Comparison of ENCODE assay signal across 10 cellular contexts in genomic region chr13:110911880-110912279, GRCh38. TPM values are rescaled to one million over a fixed set of nuclear protein-coding genes. Genes with fewer than 3 reads are reported as not detected.
DNase-seq lines count a peak whose midpoint lies in the region; ATAC-seq and TF ChIP-seq lines count a peak whose summit lies in the region.
"Had no signal": no experiment of that assay in that cellular context is flagged by ENCODE, and none has a peak within 500 bp of the region (broad histone marks: within the 10 kb centered on the region; RNA-seq: fewer than 3 reads in every experiment).

No MANE protein-coding gene starts in this region.

- DNase-seq in osteocyte (ENCODE audit: extremely low spot score, unreplicated experiment): no peak
- DNase-seq in sciatic nerve (ENCODE audit: low spot score): no peak
- DNase-seq in vagina (ENCODE audit: extremely low spot score in 2 of 2): no peak
- DNase-seq: activated CD4-positive, alpha-beta T cell treated with anti-CD3 and anti-CD28 coated beads for 4 hours had no signal

- no peak overlapping the region for H3K27ac ChIP-seq in OCI-LY1 (ENCODE audit: low read depth, low read length, poor library complexity, severe bottlenecking)
- no peak overlapping the region for H3K27ac ChIP-seq in vagina

- peaks cover 63% of the 10 kb centered on the region for H3K4me1 Mint-ChIP-seq in osteocyte (ENCODE audit: unreplicated experiment)

- peak overlapping the region; percentile 91 for H3K4me3 Mint-ChIP-seq in osteocyte (ENCODE audit: unreplicated experiment)

- H3K4me2 ChIP-seq in OCI-LY1 (ENCODE audit: low read length): peak overlapping the region; percentile 78

- H2AFZ ChIP-seq in OCI-LY1 (ENCODE audit: low read length): no peak overlapping the region

- H3K9me3 Mint-ChIP-seq in osteocyte (ENCODE audit: unreplicated experiment): no peaks in the 10 kb centered on the region

- H3K4me3 ChIP-seq in GM08714 (ENCODE audit: low read length): peak overlapping the region; percentile 81
- H3K4me3 ChIP-seq in OCI-LY1 (ENCODE audit: low read depth, low read length, poor library complexity, severe bottlenecking): peak overlapping the region; percentile 96
- peak overlapping the region; percentile 94 for H3K4me3 ChIP-seq in endocrine pancreas (ENCODE audit: control insufficient read depth, insufficient read depth, low read length)
- H3K4me3 ChIP-seq in vagina: no peak overlapping the region

- no peaks in the 10 kb centered on the region for H3F3A ChIP-seq in OCI-LY1 (ENCODE audit: insufficient read depth, low read length)

- peaks cover 24% of the 10 kb centered on the region for H3K36me3 Mint-ChIP-seq in osteocyte (ENCODE audit: unreplicated experiment)

- ATAC-seq in GM19463 (IDR thresholded peaks at IDR 0.05; ENCODE audit: unreplicated experiment) (no peak), sciatic nerve (no peak), GM19023 (IDR thresholded peaks at IDR 0.05; ENCODE audit: unreplicated experiment) (no peak)
- ATAC-seq: esophagus mucosa had no signal

- no peaks in the 10 kb centered on the region; the same call in 1 of the 2 replicates for H4K20me1 ChIP-seq in OCI-LY1 (ENCODE audit: insufficient read depth, low read length)

- H3K9ac ChIP-seq in OCI-LY1 (ENCODE audit: low read length) (peak overlapping the region; percentile 98; the same call in 1 of the 2 replicates), endocrine pancreas (ENCODE audit: control insufficient read depth, insufficient read depth, low read length) (no peak overlapping the region)

- H3K9me3 ChIP-seq in OCI-LY1 (ENCODE audit: low read length) (no peaks in the 10 kb centered on the region), endocrine pancreas (ENCODE audit: control insufficient read depth, low read length) (no peaks in the 10 kb centered on the region), vagina (no peaks in the 10 kb centered on the region)

- TF ChIP-seq CTCF in OCI-LY1 (IDR thresholded peaks at IDR 0.05; ENCODE audit: low read length): no peak
- TF ChIP-seq CTCF in osteocyte (IDR thresholded peaks at IDR 0.05): no peak
- TF ChIP-seq CTCF in vagina (IDR thresholded peaks at IDR 0.05): no peak

- peaks cover 49% of the 10 kb centered on the region for H3K36me3 ChIP-seq in OCI-LY1 (ENCODE audit: insufficient read depth, low read length)
- no peaks in the 10 kb centered on the region for H3K36me3 ChIP-seq in endocrine pancreas (ENCODE audit: control insufficient read depth, insufficient read depth, low read length)
- peaks cover 0 to 6% of the 10 kb centered on the region in 2 donors for H3K36me3 ChIP-seq in vagina

- no peaks in the 10 kb centered on the region for H3K27me3 Mint-ChIP-seq in osteocyte (ENCODE audit: unreplicated experiment)

- no peaks in the 10 kb centered on the region for H3K9me2 ChIP-seq in OCI-LY1 (ENCODE audit: low read depth, low read length)

- H3K27me3 ChIP-seq in OCI-LY1 (ENCODE audit: insufficient read depth, low read length) (no peaks in the 10 kb centered on the region), endocrine pancreas (ENCODE audit: control insufficient read depth, insufficient read depth, low read length) (no peaks in the 10 kb centered on the region), vagina (no peaks in the 10 kb centered on the region)

- TF ChIP-seq POLR2A in vagina (IDR thresholded peaks at IDR 0.05): no peak

- peaks cover 67% of the 10 kb centered on the region for H3K79me2 ChIP-seq in OCI-LY1 (ENCODE audit: insufficient read depth, low read length)

- peak overlapping the region; percentile 91 for H3K27ac Mint-ChIP-seq in osteocyte (ENCODE audit: unreplicated experiment)

- intact Hi-C loops in sciatic nerve (cut with DNase I) (no loop called here), vagina (cut with DNase I) (loop anchor here (5.0 to 10.0 kb wide), 3 partner anchors 133 to 313 kb away; no protein-coding TSS in a partner anchor)

- H3K4me1 ChIP-seq in OCI-LY1 (ENCODE audit: insufficient read depth, low read length, severe bottlenecking) (peaks cover 27% of the 10 kb centered on the region), endocrine pancreas (ENCODE audit: control insufficient read depth, insufficient read depth, low read length) (peaks cover 32% of the 10 kb centered on the region), vagina (peaks cover 79% of the 10 kb centered on the region)

RNA-seq across cellular contexts. Expression of gene ANKRD10, which starts 3.0 kb away (rescaled TPM):
- total RNA-seq in osteocyte (248 and 257 TPM in 2 replicates), sciatic nerve (254 TPM), vagina (114 TPM)

Comparison
In these comparisons a context has a peak if more than half of its experiments do, and no peak if none do; other contexts are left out.
1. H3K4me3 ChIP-seq: peak in GM08714 (single experiment), OCI-LY1 (single experiment) and endocrine pancreas (single experiment); none in vagina (0 of 2).